ENCODE assay signal across 1 cellular context in genomic region chr17:40696651-40697072, GRCh38.
TF ChIP-seq lines count a peak whose summit lies in the region.

No MANE protein-coding gene starts in this region.

TF ChIP-seq in SK-N-SH, 30 proteins besides CTCF, POLR2A, EP300 and RAD21:
- TF ChIP-seq, protein P1, sequence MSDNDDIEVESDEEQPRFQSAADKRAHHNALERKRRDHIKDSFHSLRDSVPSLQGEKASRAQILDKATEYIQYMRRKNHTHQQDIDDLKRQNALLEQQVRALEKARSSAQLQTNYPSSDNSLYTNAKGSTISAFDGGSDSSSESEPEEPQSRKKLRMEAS (IDR thresholded peaks at IDR 0.05; ENCODE audit: low read depth), result no peak
- TF ChIP-seq RXRA (IDR thresholded peaks at IDR 0.05; ENCODE audit: borderline replicate concordance, low read depth) (no peak), SMC3 (IDR thresholded peaks at IDR 0.05; ENCODE audit: low read depth, low read length) (no peak), SIN3A (IDR thresholded peaks at IDR 0.05; ENCODE audit: borderline replicate concordance, low read depth, low read length) (no peak), TEAD4 (IDR thresholded peaks at IDR 0.05; ENCODE audit: borderline replicate concordance, insufficient read depth) (no peak), RCOR1 (IDR thresholded peaks at IDR 0.05; ENCODE audit: low read length) (no peak), POLR2AphosphoS5 (IDR thresholded peaks at IDR 0.05; ENCODE audit: low read depth, low read length) (no peak), MEF2A (IDR thresholded peaks at IDR 0.05; ENCODE audit: borderline replicate concordance, low read depth) (no peak), RFX5 (IDR thresholded peaks at IDR 0.05; ENCODE audit: low read length) (no peak), MXI1 (IDR thresholded peaks at IDR 0.05; ENCODE audit: low read depth, low read length) (no peak), USF2 (IDR thresholded peaks at IDR 0.05; ENCODE audit: borderline replicate concordance, low read depth, low read length) (no peak), NRF1 (IDR thresholded peaks at IDR 0.05; ENCODE audit: low read depth, low read length) (no peak), FOSL2 (IDR thresholded peaks at IDR 0.05; ENCODE audit: borderline replicate concordance, low read depth) (no peak), REST (IDR thresholded peaks at IDR 0.05; ENCODE audit: low read depth, low read length) (no peak), IRF3 (IDR thresholded peaks at IDR 0.05; ENCODE audit: low read depth, low read length) (no peak), ZBTB33 (IDR thresholded peaks at IDR 0.05; ENCODE audit: borderline replicate concordance, low read depth) (no peak)
- TF ChIP-seq, protein P2, sequence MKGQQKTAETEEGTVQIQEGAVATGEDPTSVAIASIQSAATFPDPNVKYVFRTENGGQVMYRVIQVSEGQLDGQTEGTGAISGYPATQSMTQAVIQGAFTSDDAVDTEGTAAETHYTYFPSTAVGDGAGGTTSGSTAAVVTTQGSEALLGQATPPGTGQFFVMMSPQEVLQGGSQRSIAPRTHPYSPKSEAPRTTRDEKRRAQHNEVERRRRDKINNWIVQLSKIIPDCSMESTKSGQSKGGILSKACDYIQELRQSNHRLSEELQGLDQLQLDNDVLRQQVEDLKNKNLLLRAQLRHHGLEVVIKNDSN (IDR thresholded peaks at IDR 0.05; ENCODE audit: borderline replicate concordance, low read depth), result no peak
